In genomic region chr1:63935148-63935547, GRCh38 we compare ENCODE assay signal across 8 cellular contexts.
DNase-seq lines count a peak whose midpoint lies in the region; ATAC-seq and TF ChIP-seq lines count a peak whose summit lies in the region.

No MANE protein-coding gene starts in this region.

- H3K36me3 ChIP-seq in upper lobe of right lung: no peaks in the 10 kb centered on the region
- H3K36me3 ChIP-seq in tibial nerve: no peaks in the 10 kb centered on the region

- no peak overlapping the region for H3K4me3 ChIP-seq in fibroblast of pulmonary artery (replicated peaks; ENCODE audit: low read depth, low read length)
- H3K4me3 ChIP-seq in upper lobe of right lung: no peak overlapping the region
- H3K4me3 ChIP-seq in tibial nerve: no peak overlapping the region

- WGBS in tibial nerve, 2 donors: 82 to 93% methylated on average over 1 of the region's 1 CpG

- no peaks in the 10 kb centered on the region for H3K4me1 ChIP-seq in upper lobe of right lung
- peaks cover 0 to 5% (median 0%) of the 10 kb centered on the region in 4 donors for H3K4me1 ChIP-seq in tibial nerve

- H3K9me3 ChIP-seq in upper lobe of right lung (no peaks in the 10 kb centered on the region), tibial nerve (no peaks in the 10 kb centered on the region)

- no peak overlapping the region for H3K27ac ChIP-seq in upper lobe of right lung
- no peak overlapping the region for H3K27ac ChIP-seq in tibial nerve

- TF ChIP-seq EP300 in tibial nerve (IDR thresholded peaks at IDR 0.05): no peak

- TF ChIP-seq POLR2A in tibial nerve (IDR thresholded peaks at IDR 0.05): no peak

- peak; percentile 78 for ATAC-seq in Right ventricle myocardium inferior
- ATAC-seq in upper lobe of right lung: peak; percentile 52
- ATAC-seq in HG02884 (IDR thresholded peaks at IDR 0.05; ENCODE audit: unreplicated experiment): no peak

- H3K27me3 ChIP-seq in upper lobe of right lung (no peaks in the 10 kb centered on the region), tibial nerve (no peaks in the 10 kb centered on the region)

- intact Hi-C loops in Right ventricle myocardium inferior (cut with DNase I): loop anchor here (5.0 kb wide), 1 partner anchor 197 kb away; no protein-coding TSS in a partner anchor
- intact Hi-C loops in cardiac septum (cut with DNase I): loop anchor here (5.0 kb wide), 1 partner anchor 202 kb away; no protein-coding TSS in a partner anchor
- intact Hi-C loops in upper lobe of right lung (cut with DNase I): no loop called here

- peak; percentile 35 for TF ChIP-seq CTCF in fibroblast of pulmonary artery (IDR thresholded peaks at IDR 0.05; ENCODE audit: low read length, missing control alignments)
- peak; percentile 5 for TF ChIP-seq CTCF in upper lobe of right lung (IDR thresholded peaks at IDR 0.05)
- TF ChIP-seq CTCF in tibial nerve (IDR thresholded peaks at IDR 0.05): peak in 1 of 5 experiments; percentile 12

- DNase-seq in Right ventricle myocardium inferior (ENCODE audit: missing footprints): no peak
- DNase-seq in cardiac septum (ENCODE audit: low spot score): no peak
- DNase-seq in NCI-H2196 (lab: John Stamatoyannopoulos, UW; ENCODE audit: unreplicated experiment): peak; percentile 18
- peak; percentile 25 for DNase-seq in fibroblast of pulmonary artery (ENCODE audit: low read depth)
- no peak for DNase-seq in upper lobe of right lung
- DNase-seq in tibial nerve (ENCODE audit: low spot score in 2 of 2): no peak
- DNase-seq in DMS79 treated with DMSO at 0.1 percent for 48 hours (lab: John Stamatoyannopoulos, UW): no peak

Comparison
In these comparisons a context has a peak if more than half of its experiments do, and no peak if none do; other contexts are left out.
1. DNase-seq: peak in NCI-H2196 (single experiment) and fibroblast of pulmonary artery (single experiment); none in Right ventricle myocardium inferior (single experiment), cardiac septum (single experiment), upper lobe of right lung (single experiment), tibial nerve (0 of 2) and DMS79 treated with DMSO at 0.1 percent for 48 hours (single experiment).